10 cellular contexts compared by ENCODE assay signal in genomic region chr1:30877205-30877912, GRCh38. TPM values are rescaled to one million over a fixed set of nuclear protein-coding genes. Genes with fewer than 3 reads are reported as not detected.
DNase-seq lines count a peak whose midpoint lies in the region; ATAC-seq and FAIRE-seq lines count a peak whose summit lies in the region.
"Had no signal": no experiment of that assay in that cellular context is flagged by ENCODE, and none has a peak within 500 bp of the region (broad histone marks: within the 10 kb centered on the region; RNA-seq: fewer than 3 reads in every experiment).

No MANE protein-coding gene starts in this region.

- H3K36me3 ChIP-seq in Karpas-422 (ENCODE audit: insufficient read depth, low read length), result no peaks in the 10 kb centered on the region

- peaks cover 1% of the 10 kb centered on the region; the same call in 1 of the 2 replicates for H4K20me1 ChIP-seq in Karpas-422 (ENCODE audit: insufficient read depth, low read depth, low read length)

- H3K79me2 ChIP-seq in Karpas-422 (ENCODE audit: low read length), result no peaks in the 10 kb centered on the region

- H2AFZ ChIP-seq in Karpas-422 (ENCODE audit: low read length), result no peak overlapping the region

- peaks cover 31% of the 10 kb centered on the region for H3K4me1 ChIP-seq in Karpas-422 (ENCODE audit: low read length)

- FAIRE-seq in frontal cortex (lab: Jason Lieb, UNC), result no peak

- H3K27me3 ChIP-seq in Karpas-422 (ENCODE audit: low read length), result no peaks in the 10 kb centered on the region

- H3K9ac ChIP-seq in Karpas-422 (ENCODE audit: low read length), result no peak overlapping the region

- no peak overlapping the region for H3K4me2 ChIP-seq in Karpas-422 (ENCODE audit: low read depth, low read length, poor library complexity, severe bottlenecking)

- H3K4me3 ChIP-seq in Karpas-422 (ENCODE audit: low read length), result no peak overlapping the region

- H3K27ac ChIP-seq in Karpas-422 (ENCODE audit: low read length), result no peak overlapping the region

- ATAC-seq in HG02938 (IDR thresholded peaks at IDR 0.05; ENCODE audit: unreplicated experiment) (no peak), GM19395 (IDR thresholded peaks at IDR 0.05; ENCODE audit: unreplicated experiment) (no peak)

- DNase-seq in C1 segment of cervical spinal cord (lab: John Stamatoyannopoulos, UW), result peak in 11 of 14 donors; percentile 15 to 79 (median 40)
- DNase-seq in amygdala (lab: John Stamatoyannopoulos, UW), result peak in 42 of 56 donors; percentile 12 to 78 (median 50)
- DNase-seq in frontal cortex (ENCODE audit: low spot score in 2 of 2), result peak; percentile 62 to 77
- peak; percentile 65 for DNase-seq in pons (ENCODE audit: low spot score)
- no peak for DNase-seq in activated gamma-delta T cell (lab: John Stamatoyannopoulos, UW)
- DNase-seq in Karpas-422, result no peak
- DNase-seq: activated B cell treated with CpG ODN at 0.5 μM for 24 hours, DMS 273 treated with DMSO at 0.1 percent for 48 hours had no signal

- H3K9me2 ChIP-seq in Karpas-422 (replicated peaks; ENCODE audit: insufficient read depth, low read length), result no peaks in the 10 kb centered on the region

- no peaks in the 10 kb centered on the region for H3K9me3 ChIP-seq in Karpas-422 (ENCODE audit: low read length)

RNA-seq across cellular contexts. Expression of gene SDC3, which starts 31.2 kb away (rescaled TPM):
- total RNA-seq in frontal cortex, result 57.1 TPM
- 0.04 and 0.94 TPM in 2 replicates for total RNA-seq in Karpas-422 (2014; rRNA removed; shearing (Covaris generic); ENCODE audit: low replicate concordance)

Comparison
In these comparisons a context has a peak if more than half of its experiments do, and no peak if none do; other contexts are left out.
1. DNase-seq: peak in C1 segment of cervical spinal cord (11 of 14), amygdala (42 of 56), frontal cortex (2 of 2) and pons (single experiment); none in activated gamma-delta T cell (single experiment) and Karpas-422 (single experiment).
2. RNA of gene SDC3, which starts 31.2 kb away (total RNA-seq): 57.1 TPM in frontal cortex (single experiment); 0.04 to 0.94 TPM in Karpas-422; every median in the first group is over 10 times any median in the second.